ENCODE assay signal across 12 cellular contexts in the genomic region with DNA sequence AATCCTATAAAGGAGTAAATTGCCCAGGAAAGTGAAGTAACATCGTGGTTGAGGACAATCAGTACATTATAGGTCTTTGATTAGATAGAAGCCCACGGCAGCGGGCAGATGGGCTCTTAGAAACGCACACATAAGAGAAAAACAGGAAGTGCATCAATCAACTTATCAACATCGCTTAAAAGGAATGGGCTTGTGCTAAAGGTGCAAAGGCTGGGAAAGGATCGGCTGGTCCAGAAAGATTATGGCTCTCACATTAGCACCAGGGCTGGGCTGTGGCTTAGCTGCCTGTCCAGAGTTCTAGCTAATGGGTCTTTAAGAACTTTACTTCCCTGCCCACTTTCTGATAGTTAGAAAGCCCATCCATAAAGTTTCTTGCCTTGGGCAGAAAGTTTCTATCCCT.
DNase-seq lines count a peak whose midpoint lies in the region; ATAC-seq, FAIRE-seq and TF ChIP-seq lines count a peak whose summit lies in the region.
"Had no signal": no experiment of that assay in that cellular context is flagged by ENCODE, and none has a peak within 500 bp of the region (broad histone marks: within the 10 kb centered on the region; RNA-seq: fewer than 3 reads in every experiment).

No MANE protein-coding gene starts in this region.

- no peak for DNase-seq in CD4-positive, CD25-positive, alpha-beta regulatory T cell
- DNase-seq in GM19239 (ENCODE audit: insufficient read length, low spot score) (no peak), RPMI8226 (peak; percentile 17), chondrocyte (ENCODE audit: low spot score) (peak; percentile 11), SIG-M5 treated with dmso at 0.1 percent for 504 hours (lab: John Stamatoyannopoulos, UW; ENCODE audit: unreplicated experiment) (no peak), CD14-positive monocyte (ENCODE audit: low spot score) (no peak), DMS53 (lab: John Stamatoyannopoulos, UW) (no peak)
- no peak for DNase-seq in stimulated activated CD4-positive, alpha-beta T cell treated with anti-CD3 and anti-CD28 coated beads, Interleukin-1b, Interleukin-23, amount 100 ng/mL, for 48 hours
- DNase-seq: erythroblast, MG63 had no signal

- FAIRE-seq in GM19239 (lab: Jason Lieb, UNC) = peak; percentile 11
- FAIRE-seq: TTC549 had no signal

- no peaks in the 10 kb centered on the region for H3K27me3 ChIP-seq in CD4-positive, CD25-positive, alpha-beta regulatory T cell (ENCODE audit: control insufficient read depth, insufficient read depth, low read length)
- H3K27me3 ChIP-seq: MG63 had no signal

- peak overlapping the region; percentile 85 to 96 (median 94) for H3K4me3 Mint-ChIP-seq in CD4-positive, CD25-positive, alpha-beta regulatory T cell
- H3K4me3 Mint-ChIP-seq in chondrocyte (ENCODE audit: unreplicated experiment) (no peak overlapping the region), CD14-positive monocyte (no peak overlapping the region)

- no peak for TF ChIP-seq CTCF in chondrocyte (IDR thresholded peaks at IDR 0.05)
- TF ChIP-seq CTCF in CD14-positive monocyte (IDR thresholded peaks at IDR 0.05) = no peak

- ATAC-seq in CD4-positive, CD25-positive, alpha-beta regulatory T cell (ENCODE audit: low read depth in 2 of 2) = peak in 1 of 2 donors; percentile 20

- peaks cover 23% of the 10 kb centered on the region for H3K4me1 ChIP-seq in CD4-positive, CD25-positive, alpha-beta regulatory T cell (ENCODE audit: control insufficient read depth, insufficient read depth, low read length, poor library complexity, severe bottlenecking)

- peaks cover 0 to 9% (median 3%) of the 10 kb centered on the region in 7 donors for H3K9me3 Mint-ChIP-seq in CD4-positive, CD25-positive, alpha-beta regulatory T cell
- H3K9me3 Mint-ChIP-seq in chondrocyte (ENCODE audit: low read depth) (peaks cover 16% of the 10 kb centered on the region), CD14-positive monocyte (peaks cover 8 to 25% (median 18%) of the 10 kb centered on the region in 7 donors)

- peaks cover 25 to 60% (median 38%) of the 10 kb centered on the region in 4 donors for H3K4me1 Mint-ChIP-seq in CD4-positive, CD25-positive, alpha-beta regulatory T cell
- peaks cover 8% of the 10 kb centered on the region for H3K4me1 Mint-ChIP-seq in chondrocyte (ENCODE audit: low read depth)
- H3K4me1 Mint-ChIP-seq in CD14-positive monocyte = peaks cover 13% of the 10 kb centered on the region

- peak overlapping the region; percentile 96 to 98 (median 97) for H3K27ac Mint-ChIP-seq in CD4-positive, CD25-positive, alpha-beta regulatory T cell
- H3K27ac Mint-ChIP-seq in chondrocyte (ENCODE audit: unreplicated experiment) (no peak overlapping the region), CD14-positive monocyte (no peak overlapping the region)

- peak overlapping the region; percentile 83 for H3K27ac ChIP-seq in CD4-positive, CD25-positive, alpha-beta regulatory T cell (ENCODE audit: insufficient read depth, low read length, poor library complexity, severe bottlenecking)
- H3K27ac ChIP-seq: C4-2B had no signal

- intact Hi-C loops in CD14-positive monocyte (cut with micrococcal nuclease) = no loop called here

- H3K9me3 ChIP-seq in CD4-positive, CD25-positive, alpha-beta regulatory T cell (ENCODE audit: control insufficient read depth in 2 of 2, low read length in 2 of 2) = no peaks in the 10 kb centered on the region

- peak overlapping the region; percentile 87 for H3K4me3 ChIP-seq in CD4-positive, CD25-positive, alpha-beta regulatory T cell (ENCODE audit: low read depth, low read length)
- H3K4me3 ChIP-seq: MG63 had no signal

- peaks cover 19% of the 10 kb centered on the region for H3K36me3 Mint-ChIP-seq in CD4-positive, CD25-positive, alpha-beta regulatory T cell
- H3K36me3 Mint-ChIP-seq in chondrocyte (ENCODE audit: low read depth) (peaks cover 7% of the 10 kb centered on the region), CD14-positive monocyte (no peaks in the 10 kb centered on the region)

- no peaks in the 10 kb centered on the region for H3K27me3 Mint-ChIP-seq in CD4-positive, CD25-positive, alpha-beta regulatory T cell
- peaks cover 4% of the 10 kb centered on the region for H3K27me3 Mint-ChIP-seq in chondrocyte (ENCODE audit: low read depth)
- H3K27me3 Mint-ChIP-seq in CD14-positive monocyte (ENCODE audit: low read depth in 3 of 3) = peaks cover 2 to 8% (median 4%) of the 10 kb centered on the region in 3 donors

- H3K36me3 ChIP-seq in CD4-positive, CD25-positive, alpha-beta regulatory T cell (ENCODE audit: control insufficient read depth, insufficient read depth, low read length) = no peaks in the 10 kb centered on the region
- H3K36me3 ChIP-seq: MG63 had no signal

Comparison
In these comparisons a context has a peak if more than half of its experiments do, and no peak if none do; other contexts are left out.
1. DNase-seq: peak in RPMI8226 (single experiment) and chondrocyte (single experiment); none in CD4-positive, CD25-positive, alpha-beta regulatory T cell (0 of 3), GM19239 (single experiment), SIG-M5 treated with dmso at 0.1 percent for 504 hours (single experiment), CD14-positive monocyte (single experiment), stimulated activated CD4-positive, alpha-beta T cell treated with anti-CD3 and anti-CD28 coated beads, Interleukin-1b, Interleukin-23, amount 100 ng/mL, for 48 hours (single experiment) and DMS53 (single experiment).
2. H3K27ac Mint-ChIP-seq: peak in CD4-positive, CD25-positive, alpha-beta regulatory T cell (3 of 3); none in chondrocyte (single experiment) and CD14-positive monocyte (0 of 7).
3. H3K4me3 Mint-ChIP-seq: peak in CD4-positive, CD25-positive, alpha-beta regulatory T cell (4 of 4); none in chondrocyte (single experiment) and CD14-positive monocyte (0 of 2).